Comparison of ENCODE assay signal across 30 cellular contexts in the genomic region with DNA sequence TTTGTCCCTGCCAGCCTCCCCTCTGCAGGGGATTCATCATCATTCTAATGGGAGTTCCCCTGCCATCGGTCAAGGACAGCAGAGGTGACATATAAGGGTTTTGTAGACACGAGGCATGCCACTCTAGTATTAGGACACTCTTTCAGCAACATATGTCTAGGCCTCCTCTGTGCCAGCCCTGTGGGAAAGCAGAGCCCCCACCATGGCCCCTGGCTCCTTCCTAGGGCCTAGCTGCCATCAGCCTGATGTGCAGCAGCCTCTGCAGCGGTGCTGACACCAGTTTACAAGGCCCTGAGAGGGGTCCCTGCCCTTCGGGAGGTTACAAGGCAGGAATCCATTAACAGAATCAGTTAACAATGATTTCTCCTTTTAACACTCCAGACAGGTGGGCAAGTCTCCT.
"Had no signal": no experiment of that assay in that cellular context is flagged by ENCODE, and none has a peak within 500 bp of the region (broad histone marks: within the 10 kb centered on the region; RNA-seq: fewer than 3 reads in every experiment).

No MANE protein-coding gene starts in this region.

- ATAC-seq: activated CD8-positive, alpha-beta T cell treated with anti-CD3 and anti-CD28 coated beads for 36 hours; activated naive CD8-positive, alpha-beta T cell treated with anti-CD3 and anti-CD28 coated beads, Interleukin-2, amount 50 U/mL, for 24 hours; activated T-cell treated with anti-CD3 and anti-CD28 coated beads, Interleukin-2, amount 50 U/mL, for 4 hours; activated T-helper 17 cell treated with anti-CD3 and anti-CD28 coated beads, Interleukin-2, amount 50 U/mL, for 72 hours; esophagus mucosa; WTC11 had no signal

- H3K4me1 Mint-ChIP-seq: central memory CD8-positive, alpha-beta T cell had no signal

- H3K9me3 Mint-ChIP-seq: activated CD8-positive, alpha-beta T cell treated with anti-CD3 and anti-CD28 coated beads for 36 hours; activated naive CD4-positive, alpha-beta T cell treated with anti-CD3 and anti-CD28 coated beads for 36 hours; activated naive CD4-positive, alpha-beta T cell treated with anti-CD3 and anti-CD28 coated beads, Interleukin-2, amount 50 U/mL, for 24 hours; activated naive CD8-positive, alpha-beta T cell treated with anti-CD3 and anti-CD28 coated beads for 36 hours; activated naive CD8-positive, alpha-beta T cell treated with anti-CD3 and anti-CD28 coated beads, Interleukin-2, amount 50 U/mL, for 24 hours; activated T-cell treated with anti-CD3 and anti-CD28 coated beads, Interleukin-2, amount 50 U/mL, for 4 hours; activated T-helper 17 cell treated with anti-CD3 and anti-CD28 coated beads, Interleukin-2, amount 50 U/mL, for 72 hours; brain; central memory CD8-positive, alpha-beta T cell; dendritic cell treated with granulocyte-macrophage colony-stimulating factor and Interleukin-4, amounts not matched to agents 40 ng/mL and 50 ng/mL, for 4 days; WTC11 had no signal

- H3K4me3 Mint-ChIP-seq: activated CD8-positive, alpha-beta T cell treated with anti-CD3 and anti-CD28 coated beads for 36 hours; activated naive CD4-positive, alpha-beta T cell treated with anti-CD3 and anti-CD28 coated beads for 36 hours; activated naive CD4-positive, alpha-beta T cell treated with anti-CD3 and anti-CD28 coated beads, Interleukin-2, amount 50 U/mL, for 24 hours; activated naive CD8-positive, alpha-beta T cell treated with anti-CD3 and anti-CD28 coated beads for 36 hours; activated naive CD8-positive, alpha-beta T cell treated with anti-CD3 and anti-CD28 coated beads, Interleukin-2, amount 50 U/mL, for 24 hours; activated T-cell treated with anti-CD3 and anti-CD28 coated beads, Interleukin-2, amount 50 U/mL, for 4 hours; activated T-helper 17 cell treated with anti-CD3 and anti-CD28 coated beads, Interleukin-2, amount 50 U/mL, for 72 hours; brain; central memory CD8-positive, alpha-beta T cell; dendritic cell treated with granulocyte-macrophage colony-stimulating factor and Interleukin-4, amounts not matched to agents 40 ng/mL and 50 ng/mL, for 4 days; WTC11 had no signal

- DNase-seq: activated CD4-positive, alpha-beta T cell treated with anti-CD3 and anti-CD28 coated beads for 1 hour; activated CD4-positive, alpha-beta T cell treated with anti-CD3 and anti-CD28 coated beads for 48 hours; activated CD4-positive, alpha-beta T cell treated with anti-CD3 and anti-CD28 coated beads, Interleukin-2, amount 50 U/mL, for 1 hour; activated CD4-positive, alpha-beta T cell treated with anti-CD3 and anti-CD28 coated beads, Interleukin-2, amount 50 U/mL, for 48 hours; activated CD8-positive, alpha-beta memory T cell treated with anti-CD3 and anti-CD28 coated beads for 24 hours; activated CD8-positive, alpha-beta T cell treated with anti-CD3 and anti-CD28 coated beads for 36 hours; activated effector memory CD4-positive, alpha-beta T cell treated with Interleukin-2 at 50 U/mL for 16 hours; activated gamma-delta T cell treated with Interleukin-2 at 50 U/mL for 16 hours; activated naive CD4-positive, alpha-beta T cell treated with anti-CD3 and anti-CD28 coated beads for 36 hours; activated naive CD8-positive, alpha-beta T cell treated with anti-CD3 and anti-CD28 coated beads for 36 hours; activated naive CD8-positive, alpha-beta T cell treated with anti-CD3 and anti-CD28 coated beads, Interleukin-2, amount 50 U/mL, for 24 hours; activated T-cell treated with anti-CD3 and anti-CD28 coated beads, Interleukin-2, amount 50 U/mL, for 4 hours; adrenal gland; dorsolateral prefrontal cortex; effector memory CD4-positive, alpha-beta T cell; T-helper 2 cell had no signal

- FAIRE-seq: endothelial cell of umbilical vein, frontal cortex had no signal

- H3K27me3 ChIP-seq: adrenal gland, ascending aorta, breast epithelium, dorsolateral prefrontal cortex had no signal

- H3K27ac ChIP-seq: adrenal gland, ascending aorta, breast epithelium, coronary artery, epithelial cell of prostate, VCaP had no signal

- H3K9me3 ChIP-seq: adrenal gland, ascending aorta, breast epithelium had no signal

- H3K27ac Mint-ChIP-seq: activated CD8-positive, alpha-beta T cell treated with anti-CD3 and anti-CD28 coated beads for 36 hours; activated naive CD4-positive, alpha-beta T cell treated with anti-CD3 and anti-CD28 coated beads for 36 hours; activated naive CD4-positive, alpha-beta T cell treated with anti-CD3 and anti-CD28 coated beads, Interleukin-2, amount 50 U/mL, for 24 hours; activated naive CD8-positive, alpha-beta T cell treated with anti-CD3 and anti-CD28 coated beads for 36 hours; activated naive CD8-positive, alpha-beta T cell treated with anti-CD3 and anti-CD28 coated beads, Interleukin-2, amount 50 U/mL, for 24 hours; activated T-helper 17 cell treated with anti-CD3 and anti-CD28 coated beads, Interleukin-2, amount 50 U/mL, for 72 hours; dendritic cell treated with granulocyte-macrophage colony-stimulating factor and Interleukin-4, amounts not matched to agents 40 ng/mL and 50 ng/mL, for 4 days had no signal

- H3K4me3 ChIP-seq: adrenal gland, ascending aorta, breast epithelium, coronary artery, dorsolateral prefrontal cortex had no signal

- H3K36me3 ChIP-seq: breast epithelium had no signal

- H3K4me1 ChIP-seq: adrenal gland, ascending aorta, breast epithelium had no signal

- H3K27me3 Mint-ChIP-seq: activated CD8-positive, alpha-beta T cell treated with anti-CD3 and anti-CD28 coated beads for 36 hours; activated naive CD4-positive, alpha-beta T cell treated with anti-CD3 and anti-CD28 coated beads, Interleukin-2, amount 50 U/mL, for 24 hours; activated naive CD8-positive, alpha-beta T cell treated with anti-CD3 and anti-CD28 coated beads for 36 hours; activated naive CD8-positive, alpha-beta T cell treated with anti-CD3 and anti-CD28 coated beads, Interleukin-2, amount 50 U/mL, for 24 hours; activated T-helper 17 cell treated with anti-CD3 and anti-CD28 coated beads, Interleukin-2, amount 50 U/mL, for 72 hours; central memory CD8-positive, alpha-beta T cell; dendritic cell treated with granulocyte-macrophage colony-stimulating factor and Interleukin-4, amounts not matched to agents 40 ng/mL and 50 ng/mL, for 4 days had no signal
